In the genomic region with DNA sequence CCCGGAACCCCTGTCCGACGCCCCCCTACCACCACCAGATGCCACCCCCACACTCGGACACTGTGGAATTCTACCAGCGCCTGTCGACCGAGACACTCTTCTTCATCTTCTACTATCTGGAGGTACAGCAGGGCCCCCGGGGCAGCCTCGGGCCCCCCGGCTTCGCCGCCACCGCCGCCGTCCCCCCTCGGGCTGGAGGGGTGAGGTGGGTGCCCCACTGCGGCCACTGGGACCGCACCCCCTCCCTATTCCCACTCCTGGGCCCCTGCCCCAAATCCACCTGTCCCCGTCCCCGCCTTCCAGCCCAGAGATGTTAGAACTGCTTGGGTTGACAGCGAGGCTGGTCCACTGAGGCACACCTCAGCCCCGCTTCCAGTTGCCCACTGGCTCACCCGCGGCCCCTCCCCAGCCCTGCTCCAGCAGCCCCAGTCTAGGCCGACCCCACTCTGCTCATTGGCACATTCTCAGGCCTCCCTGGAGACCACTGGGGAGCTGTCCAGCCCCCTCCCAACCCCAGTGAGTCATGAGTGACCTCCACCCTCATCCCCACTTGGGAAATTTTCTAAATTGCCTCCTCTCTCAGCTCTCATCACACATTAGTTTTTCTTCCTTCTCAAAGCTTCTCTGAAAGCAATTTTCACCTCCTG, we compare ENCODE assay signal across 1 cellular context.
TF ChIP-seq lines count a peak whose summit lies in the region.

No MANE protein-coding gene starts in this region.

TF ChIP-seq in HepG2, 621 proteins besides CTCF, POLR2A, EP300 and RAD21:
- TF ChIP-seq TEAD3 (CRISPR knock-in tag; optimal IDR thresholded peaks at IDR 0.05; ENCODE audit: borderline replicate concordance) (no peak), POLR2AphosphoS2 (IDR thresholded peaks at IDR 0.05; ENCODE audit: low read depth, low read length) (no peak), RBFOX2 (IDR thresholded peaks at IDR 0.05; ENCODE audit: low read depth, low read length) (peak; percentile 59; the same call in 1 of the 2 replicates), CENPT (CRISPR knock-in tag; IDR thresholded peaks at IDR 0.05; ENCODE audit: low read depth) (no peak), NFKBIZ (CRISPR knock-in tag; IDR thresholded peaks at IDR 0.05) (no peak), DMAP1 (CRISPR knock-in tag; IDR thresholded peaks at IDR 0.05) (no peak)
